In the genomic region with DNA sequence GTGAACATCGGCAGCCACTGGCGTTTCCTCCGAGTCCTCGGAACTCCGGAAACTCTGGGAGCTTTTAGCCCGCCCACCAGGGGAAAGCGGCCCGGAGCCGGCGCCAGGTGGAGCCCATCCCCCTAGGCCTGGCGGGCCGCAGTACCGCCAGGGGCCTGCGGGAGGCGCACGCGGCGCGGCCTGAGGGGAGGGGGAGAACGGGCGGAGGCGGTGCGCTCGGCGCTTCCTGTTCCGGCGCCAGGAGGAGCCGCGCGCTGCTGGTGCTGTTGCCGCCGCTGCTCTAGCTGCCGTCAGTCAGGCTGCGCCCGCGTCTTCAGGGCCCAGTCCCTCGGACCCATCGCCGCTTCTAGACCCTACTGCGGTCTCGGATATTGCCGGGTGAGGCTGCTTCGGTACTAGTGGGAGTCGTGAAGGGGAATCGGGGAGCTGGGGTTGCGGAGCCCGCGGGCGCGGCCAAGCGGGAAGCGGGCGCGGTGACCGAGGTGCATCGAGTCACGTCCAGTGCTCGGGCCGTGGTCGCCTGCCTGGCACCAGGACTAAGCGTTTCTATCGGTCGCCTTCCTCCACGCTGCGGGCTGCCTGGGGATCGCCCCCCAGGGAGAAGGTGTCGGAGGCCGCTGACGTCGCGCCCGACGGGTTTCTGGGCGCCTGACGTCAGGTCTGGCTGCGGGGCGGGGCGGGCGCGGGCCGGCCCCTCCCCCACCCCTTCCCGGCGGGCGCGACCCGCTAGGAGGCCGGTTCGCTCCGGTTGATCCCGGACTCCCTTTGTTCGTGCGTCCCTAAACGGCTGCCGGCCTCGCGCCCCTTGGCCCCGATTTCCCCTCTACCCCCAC, we compare ENCODE assay signal across 8 cellular contexts. TPM values are rescaled to one million over a fixed set of nuclear protein-coding genes. Genes with fewer than 3 reads are reported as not detected.
DNase-seq lines count a peak whose midpoint lies in the region; ATAC-seq, FAIRE-seq and TF ChIP-seq lines count a peak whose summit lies in the region.

MAPK1IP1L (plus strand) TSS at position 222 of the 833 bp plus-strand sequence. CDS start 10,037 bp downstream, outside the sequence.

- CTCF ChIA-PET in AG04450 (lab: Charles Lee) = interaction anchor here (0.5 to 2.9 kb wide), 38 partner anchors 9 to 488 kb away, joined by 3 to 30 read pairs (median 4); partner anchors contain the start of genes SOCS4 and WDHD1

- H3K27me3 ChIP-seq in AG04450 (ENCODE audit: control insufficient read depth, insufficient read depth, low read length) (no peaks in the 10 kb centered on the region), bronchial epithelial cell (ENCODE audit: control insufficient read depth, insufficient read depth, low read length) (no peaks in the 10 kb centered on the region), spleen (replicated peaks in 1 of 7) (no peaks in the 10 kb centered on the region)

- ATAC-seq in GM18873 (IDR thresholded peaks at IDR 0.05; ENCODE audit: low FRiP score, unreplicated experiment) (peak; percentile 62), HG03139 (IDR thresholded peaks at IDR 0.05; ENCODE audit: unreplicated experiment) (peak; percentile 83)

- peaks cover 40 to 52% of the 10 kb centered on the region in 2 donors for H3K4me1 Mint-ChIP-seq in immature natural killer cell

- DNase-seq in AG04450 (ENCODE audit: low read depth, low spot score) (peak; percentile 70), NCI-H2227 (lab: John Stamatoyannopoulos, UW; ENCODE audit: unreplicated experiment) (peak; percentile 96), bronchial epithelial cell (ENCODE audit: low read depth) (peak; percentile 88), immature natural killer cell (peak; percentile 91 to 93 (median 92)), spleen (peak; percentile 99)

- peaks cover 15 to 59% (median 48%) of the 10 kb centered on the region in 6 donors for H3K4me1 ChIP-seq in spleen

- H3K36me3 ChIP-seq in bronchial epithelial cell (ENCODE audit: control insufficient read depth, insufficient read depth, low read length) (peaks cover 2% of the 10 kb centered on the region), spleen (peaks cover 0 to 33% (median 0%) of the 10 kb centered on the region in 6 donors)

- WGBS in spleen, 5 donors = 0 to 1% (median 1%) methylated on average over 28 to 97 of the region's 97 CpGs

- TF ChIP-seq POLR2A in spleen (IDR thresholded peaks at IDR 0.05) = peak; percentile 89 to 93 (median 92)

- TF ChIP-seq CTCF in AG04450 (IDR thresholded peaks at IDR 0.05; ENCODE audit: low read depth, low read length) (peak; percentile 88), WI38 (IDR thresholded peaks at IDR 0.05; ENCODE audit: low read depth, low read length) (peak; percentile 97), bronchial epithelial cell (IDR thresholded peaks at IDR 0.05; ENCODE audit: insufficient read depth, low read length, severe bottlenecking) (peak; percentile 95), spleen (IDR thresholded peaks at IDR 0.05 in 8 of 11, conservative IDR thresholded peaks at IDR 0.05 in 3 of 11) (peak; percentile 99 to 100 (median 100))

- no peak for FAIRE-seq in bronchial epithelial cell (lab: Jason Lieb, UNC)

- intact Hi-C loops in spleen (cut with DNase I; ENCODE audit: low total_unique reads) = no loop called here

- H3K27me3 Mint-ChIP-seq in immature natural killer cell (ENCODE audit: low read depth in 3 of 3) = peaks cover 11 to 22% (median 15%) of the 10 kb centered on the region in 3 donors

- H3K4me3 ChIP-seq in AG04450 (ENCODE audit: low read depth, low read length) (peak within 1 kb of the TSS; percentile 99), WI38 (ENCODE audit: low read depth, low read length) (peak within 1 kb of the TSS; percentile 97), bronchial epithelial cell (ENCODE audit: low read depth, low read length) (peak within 1 kb of the TSS; percentile 64), spleen (peak within 1 kb of the TSS; percentile 58 to 89 (median 70))

- H3K9me3 Mint-ChIP-seq in immature natural killer cell = no peaks in the 10 kb centered on the region

- H3K9me3 ChIP-seq in AG04450 (ENCODE audit: control insufficient read depth, insufficient read depth, low read length) (peaks cover 3% of the 10 kb centered on the region; the same call in 1 of the 2 replicates), spleen (no peaks in the 10 kb centered on the region)

- H3K27ac Mint-ChIP-seq in immature natural killer cell = peak within 1 kb of the TSS; percentile 91 to 99 (median 98)

- POLR2A ChIA-PET in AG04450 (lab: Yijun Ruan, JAX) = interaction anchor here (0.6 to 1.7 kb wide), 16 partner anchors 8 to 399 kb away, joined by 3 to 13 read pairs (median 4); partner anchors contain the start of genes LGALS3, SOCS4 and WDHD1

- peak within 1 kb of the TSS; percentile 90 to 94 (median 92) for H3K4me3 Mint-ChIP-seq in immature natural killer cell

- H3K36me3 Mint-ChIP-seq in immature natural killer cell = peaks cover 0 to 6% (median 0%) of the 10 kb centered on the region in 3 donors

- H3K27ac ChIP-seq in AG04450 (ENCODE audit: low read depth, low read length) = peak within 1 kb of the TSS; percentile 99
- H3K27ac ChIP-seq in spleen = peak within 1 kb of the TSS; percentile 94 to 100 (median 99)

RNA-seq across cellular contexts. Expression of gene MAPK1IP1L, which starts in this region (rescaled TPM):
- polyA plus RNA-seq in AG04450 (2011; rRNA removed) (65.3 and 86.7 TPM in 2 replicates), immature natural killer cell (10 to 100 TPM; 50.0 to 85.0 (median 79.7) TPM), spleen (10 to 100 TPM; 20.8 to 28.9 (median 24.8) TPM)
- 210 and 277 TPM in 2 replicates for polyA minus RNA-seq in AG04450 (2011; rRNA and poly(A)+ RNA removed)
- total RNA-seq in bronchial epithelial cell (12.1 and 12.7 TPM in 2 replicates), spleen (10 to 100 TPM; 49.8 to 72.5 (median 63.5) TPM)

Comparison
In these comparisons a context has a peak if more than half of its experiments do, and no peak if none do; other contexts are left out.
1. Peak in every context shown above with its lines: DNase-seq, ATAC-seq, H3K4me3 ChIP-seq and H3K27ac ChIP-seq.